In the genomic region with DNA sequence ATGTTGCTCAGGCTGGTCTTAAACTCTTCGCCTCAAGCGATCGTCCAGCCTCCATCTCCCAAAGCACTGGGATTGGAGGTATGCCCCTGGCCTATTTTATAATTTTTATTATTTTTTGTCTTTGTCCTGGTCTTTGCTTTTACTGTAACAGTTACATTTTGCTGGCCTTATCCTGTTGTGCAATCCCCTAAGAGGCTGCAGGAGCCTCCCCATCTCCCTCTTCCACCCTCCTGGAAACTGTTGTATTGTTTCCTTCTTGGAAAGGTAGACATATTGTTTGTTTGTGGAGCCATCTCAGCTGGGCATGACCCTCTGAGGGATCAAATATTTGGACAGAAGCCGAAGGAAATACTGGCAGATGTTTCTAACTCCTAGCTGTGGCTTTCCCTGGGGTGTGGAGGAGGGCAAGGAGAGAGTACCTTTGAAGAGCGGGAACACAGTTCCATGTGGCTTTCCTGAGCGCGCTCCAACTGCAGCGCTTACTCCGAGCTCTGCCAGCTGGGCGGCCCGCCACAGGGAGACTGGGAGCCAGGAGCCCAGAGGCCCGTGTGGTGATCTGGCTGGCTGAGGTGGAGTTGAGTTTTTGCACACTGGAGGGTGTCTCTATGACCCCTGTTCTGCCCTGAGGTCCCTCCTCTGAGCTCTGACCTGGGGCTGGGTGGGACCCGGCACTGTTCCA, we compare ENCODE assay signal across 25 cellular contexts. TPM values are rescaled to one million over a fixed set of nuclear protein-coding genes. Genes with fewer than 3 reads are reported as not detected.
DNase-seq lines count a peak whose midpoint lies in the region; ATAC-seq and TF ChIP-seq lines count a peak whose summit lies in the region.
"Had no signal": no experiment of that assay in that cellular context is flagged by ENCODE, and none has a peak within 500 bp of the region (broad histone marks: within the 10 kb centered on the region; RNA-seq: fewer than 3 reads in every experiment).

No MANE protein-coding gene starts in this region.

- H3K27ac ChIP-seq in BLaER1 treated with 17β-estradiol and CSF1 and Interleukin-3, amounts not matched to agents 10 nM and 100 nM: peak overlapping the region in 8 of 11 experiments; percentile 6 to 87 (median 54); a peak in 8 of 22 replicates
- H3K27ac ChIP-seq: heart right ventricle had no signal

- H3K4me2 ChIP-seq in BLaER1 treated with 17β-estradiol and CSF1 and Interleukin-3, amounts not matched to agents 10 nM and 100 nM: peak overlapping the region; percentile 56 to 100 (median 90)

- no peak for TF ChIP-seq CTCF in WTC11 (IDR thresholded peaks at IDR 0.05)

- peak overlapping the region in 5 of 11 experiments; percentile 7 to 65 (median 58); a peak in 5 of 22 replicates for H3K9ac ChIP-seq in BLaER1 treated with 17β-estradiol and CSF1 and Interleukin-3, amounts not matched to agents 10 nM and 100 nM

- H3K4me3 Mint-ChIP-seq in WTC11 (no peak overlapping the region), naive B cell (peak overlapping the region in 3 of 8 donors; percentile 13 to 33 (median 15))
- H3K4me3 Mint-ChIP-seq: CD8-positive, alpha-beta memory T cell had no signal

- CTCF ChIA-PET in WTC11 (lab: Charles Lee): interaction anchor here (1.3 kb wide), 1 partner anchor 11 kb away, joined by 4 read pairs; no protein-coding TSS in a partner anchor

- DNase-seq in DMS 273 treated with DMSO at 0.1 percent for 48 hours (lab: John Stamatoyannopoulos, UW) (peak; percentile 77), WTC11 (ENCODE audit: low spot score) (no peak), naive B cell (no peak), RKO (ENCODE audit: low spot score) (no peak), NCI-H345 treated with DMSO at 0.1 percent for 48 hours (lab: John Stamatoyannopoulos, UW; ENCODE audit: unreplicated experiment) (no peak)
- DNase-seq: activated CD8-positive, alpha-beta memory T cell treated with anti-CD3 and anti-CD28 coated beads, Interleukin-2, amount 50 U/mL, for 4 hours; CD8-positive, alpha-beta memory T cell; DMS53; effector CD4-positive, alpha-beta T cell; erythroblast; foreskin fibroblast; GF-D8; GOT3; heart right ventricle; left cardiac atrium; NCI-H1048; NCI-H1930; OCI-M1; spleen; stimulated activated CD4-positive, alpha-beta T cell treated with anti-CD3 and anti-CD28 coated beads, Interleukin-4, amount 100 ng/mL, for 1 hour; stimulated activated naive CD4-positive, alpha-beta T cell; WERI-Rb-1 had no signal

- peaks cover 8 to 80% (median 22%) of the 10 kb centered on the region in 11 experiments; a peak in 19 of 22 replicates for H3K36me3 ChIP-seq in BLaER1 treated with 17β-estradiol and CSF1 and Interleukin-3, amounts not matched to agents 10 nM and 100 nM
- H3K36me3 ChIP-seq: WERI-Rb-1 had no signal

- no peak overlapping the region; a peak in 1 of 20 replicates for H3K4me3 ChIP-seq in BLaER1 treated with 17β-estradiol and CSF1 and Interleukin-3, amounts not matched to agents 10 nM and 100 nM
- H3K4me3 ChIP-seq: heart right ventricle, spleen had no signal

- H3K36me3 Mint-ChIP-seq in WTC11 (no peaks in the 10 kb centered on the region), naive B cell (peaks cover 9 to 40% of the 10 kb centered on the region in 2 donors)

- no peaks in the 10 kb centered on the region for H3K9me3 ChIP-seq in BLaER1 treated with 17β-estradiol and CSF1 and Interleukin-3, amounts not matched to agents 10 nM and 100 nM (replicated peaks in 1 of 11)
- H3K9me3 ChIP-seq: heart right ventricle, spleen had no signal

- peaks cover 78 to 97% (median 96%) of the 10 kb centered on the region in 10 experiments for H3K4me1 ChIP-seq in BLaER1 treated with 17β-estradiol and CSF1 and Interleukin-3, amounts not matched to agents 10 nM and 100 nM

- POLR2A ChIA-PET in WTC11 (lab: Charles Lee): no interaction called here

- peak overlapping the region; percentile 50; the same call in 1 of the 2 replicates for H3K27ac Mint-ChIP-seq in WTC11
- peak overlapping the region in 5 of 6 donors; percentile 47 to 74 (median 67) for H3K27ac Mint-ChIP-seq in naive B cell

- no peaks in the 10 kb centered on the region for H3K9me3 Mint-ChIP-seq in WTC11
- no peaks in the 10 kb centered on the region for H3K9me3 Mint-ChIP-seq in naive B cell
- H3K9me3 Mint-ChIP-seq: CD8-positive, alpha-beta memory T cell had no signal

- no peak for ATAC-seq in WTC11
- no peak for ATAC-seq in naive B cell (ENCODE audit: low read depth in 2 of 2)
- ATAC-seq in GM21360 (IDR thresholded peaks at IDR 0.05; ENCODE audit: unreplicated experiment): no peak
- ATAC-seq: left cardiac atrium, SK-N-SH treated with all-trans-retinoic acid at 6 μM for 48 hours had no signal

- H3K27me3 ChIP-seq in BLaER1 treated with 17β-estradiol and CSF1 and Interleukin-3, amounts not matched to agents 10 nM and 100 nM: no peaks in the 10 kb centered on the region
- H3K27me3 ChIP-seq: spleen had no signal

- H3K27me3 Mint-ChIP-seq in WTC11 (ENCODE audit: low read depth) (no peaks in the 10 kb centered on the region), naive B cell (no peaks in the 10 kb centered on the region)
- H3K27me3 Mint-ChIP-seq: CD8-positive, alpha-beta memory T cell had no signal

- H3K4me1 Mint-ChIP-seq in WTC11 (peaks cover 31% of the 10 kb centered on the region), naive B cell (peaks cover 42 to 60% (median 56%) of the 10 kb centered on the region in 3 donors)

- H4K20me1 ChIP-seq in BLaER1 treated with 17β-estradiol and CSF1 and Interleukin-3, amounts not matched to agents 10 nM and 100 nM: peaks cover 0 to 15% (median 0%) of the 10 kb centered on the region in 11 experiments; a peak in 4 of 22 replicates

TF ChIP-seq in WTC11, 78 proteins besides CTCF, POLR2A, EP300 and RAD21 (continues in another document):
- TF ChIP-seq, protein P1, sequence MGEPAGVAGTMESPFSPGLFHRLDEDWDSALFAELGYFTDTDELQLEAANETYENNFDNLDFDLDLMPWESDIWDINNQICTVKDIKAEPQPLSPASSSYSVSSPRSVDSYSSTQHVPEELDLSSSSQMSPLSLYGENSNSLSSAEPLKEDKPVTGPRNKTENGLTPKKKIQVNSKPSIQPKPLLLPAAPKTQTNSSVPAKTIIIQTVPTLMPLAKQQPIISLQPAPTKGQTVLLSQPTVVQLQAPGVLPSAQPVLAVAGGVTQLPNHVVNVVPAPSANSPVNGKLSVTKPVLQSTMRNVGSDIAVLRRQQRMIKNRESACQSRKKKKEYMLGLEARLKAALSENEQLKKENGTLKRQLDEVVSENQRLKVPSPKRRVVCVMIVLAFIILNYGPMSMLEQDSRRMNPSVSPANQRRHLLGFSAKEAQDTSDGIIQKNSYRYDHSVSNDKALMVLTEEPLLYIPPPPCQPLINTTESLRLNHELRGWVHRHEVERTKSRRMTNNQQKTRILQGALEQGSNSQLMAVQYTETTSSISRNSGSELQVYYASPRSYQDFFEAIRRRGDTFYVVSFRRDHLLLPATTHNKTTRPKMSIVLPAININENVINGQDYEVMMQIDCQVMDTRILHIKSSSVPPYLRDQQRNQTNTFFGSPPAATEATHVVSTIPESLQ (CRISPR knock-in tag; IDR thresholded peaks at IDR 0.05): no peak
- TF ChIP-seq ZNF396 (CRISPR knock-in tag; IDR thresholded peaks at IDR 0.05; ENCODE audit: borderline replicate concordance) (no peak), ZNF281 (CRISPR knock-in tag; IDR thresholded peaks at IDR 0.05) (no peak), ZNF138 (CRISPR knock-in tag; conservative IDR thresholded peaks at IDR 0.05) (no peak), CREB1 (CRISPR knock-in tag; IDR thresholded peaks at IDR 0.05) (no peak), ERG (CRISPR knock-in tag; IDR thresholded peaks at IDR 0.05) (no peak)
- TF ChIP-seq, protein P2, sequence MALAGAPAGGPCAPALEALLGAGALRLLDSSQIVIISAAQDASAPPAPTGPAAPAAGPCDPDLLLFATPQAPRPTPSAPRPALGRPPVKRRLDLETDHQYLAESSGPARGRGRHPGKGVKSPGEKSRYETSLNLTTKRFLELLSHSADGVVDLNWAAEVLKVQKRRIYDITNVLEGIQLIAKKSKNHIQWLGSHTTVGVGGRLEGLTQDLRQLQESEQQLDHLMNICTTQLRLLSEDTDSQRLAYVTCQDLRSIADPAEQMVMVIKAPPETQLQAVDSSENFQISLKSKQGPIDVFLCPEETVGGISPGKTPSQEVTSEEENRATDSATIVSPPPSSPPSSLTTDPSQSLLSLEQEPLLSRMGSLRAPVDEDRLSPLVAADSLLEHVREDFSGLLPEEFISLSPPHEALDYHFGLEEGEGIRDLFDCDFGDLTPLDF (CRISPR knock-in tag; IDR thresholded peaks at IDR 0.05): no peak
- TF ChIP-seq, protein P3, sequence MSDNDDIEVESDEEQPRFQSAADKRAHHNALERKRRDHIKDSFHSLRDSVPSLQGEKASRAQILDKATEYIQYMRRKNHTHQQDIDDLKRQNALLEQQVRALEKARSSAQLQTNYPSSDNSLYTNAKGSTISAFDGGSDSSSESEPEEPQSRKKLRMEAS (CRISPR knock-in tag; IDR thresholded peaks at IDR 0.05): no peak

RNA-seq across cellular contexts. Expression of gene MAPK13, which starts 4.9 kb away (rescaled TPM):
- total RNA-seq in WTC11 (2021): 13.6 to 17.8 TPM (median 17.0 TPM) in 3 replicates
- polyA plus RNA-seq in naive B cell (ENCODE audit: low read depth in 6 of 6): 10 to 100 TPM; 23.5 to 76.5 (median 53.0) TPM
